In the genomic region with DNA sequence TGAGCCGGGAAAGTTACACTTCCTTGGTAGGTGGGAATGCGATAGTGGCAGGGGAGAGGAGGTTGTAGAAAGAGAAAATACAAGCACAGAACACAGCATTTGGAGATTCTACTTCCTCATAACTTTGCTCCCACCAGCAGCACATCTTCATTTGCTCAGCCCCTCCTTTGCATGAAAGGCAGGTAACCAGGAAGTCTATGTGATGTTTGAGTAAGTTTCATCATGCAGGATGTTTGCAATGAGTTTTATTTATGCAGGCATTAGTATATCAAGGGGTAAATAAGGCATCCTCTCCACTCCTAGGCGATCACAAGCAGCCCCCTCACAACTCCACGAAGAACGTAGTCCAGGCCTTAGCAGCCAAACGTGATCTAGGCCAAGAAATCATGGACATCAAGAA, we compare ENCODE assay signal across 18 cellular contexts. TPM values are rescaled to one million over a fixed set of nuclear protein-coding genes. Genes with fewer than 3 reads are reported as not detected.
DNase-seq lines count a peak whose midpoint lies in the region; ATAC-seq and TF ChIP-seq lines count a peak whose summit lies in the region.
"Had no signal": no experiment of that assay in that cellular context is flagged by ENCODE, and none has a peak within 500 bp of the region (broad histone marks: within the 10 kb centered on the region; RNA-seq: fewer than 3 reads in every experiment).

No MANE protein-coding gene starts in this region.

- H2AFZ ChIP-seq in mammary epithelial cell (ENCODE audit: low read depth, low read length) = no peak overlapping the region
- H2AFZ ChIP-seq: GM23248 had no signal

- no peaks in the 10 kb centered on the region for H3K27me3 ChIP-seq in mammary epithelial cell (ENCODE audit: insufficient read depth, low read length)

- peak overlapping the region; percentile 45 for H3K27ac Mint-ChIP-seq in HFFc6
- H3K27ac Mint-ChIP-seq in chondrocyte (ENCODE audit: unreplicated experiment) = peak overlapping the region; percentile 13
- H3K27ac Mint-ChIP-seq in activated CD4-positive, alpha-beta T cell treated with anti-CD3 and anti-CD28 coated beads, Interleukin-2, amount 10 ng/mL, durations not matched to agents 7 days and 5 days = no peak overlapping the region
- H3K27ac Mint-ChIP-seq: CD4-positive, CD25-positive, alpha-beta regulatory T cell; CD8-positive, alpha-beta memory T cell had no signal

- peaks cover 56% of the 10 kb centered on the region for H3K79me2 ChIP-seq in mammary epithelial cell (ENCODE audit: insufficient read depth, low read length)

- intact Hi-C loops in mammary epithelial cell (cut with micrococcal nuclease) = no loop called here

- H3K4me1 Mint-ChIP-seq in HFFc6 (ENCODE audit: low read depth) = peaks cover 96% of the 10 kb centered on the region
- peaks cover 81% of the 10 kb centered on the region for H3K4me1 Mint-ChIP-seq in chondrocyte (ENCODE audit: low read depth)
- peaks cover 9% of the 10 kb centered on the region for H3K4me1 Mint-ChIP-seq in activated CD4-positive, alpha-beta T cell treated with anti-CD3 and anti-CD28 coated beads, Interleukin-2, amount 10 ng/mL, durations not matched to agents 7 days and 5 days

- H3K9ac ChIP-seq in mammary epithelial cell (ENCODE audit: insufficient read depth, low read length) = no peak overlapping the region
- H3K9ac ChIP-seq: GM23248 had no signal

- H3K27me3 Mint-ChIP-seq in HFFc6 (ENCODE audit: insufficient read depth) = no peaks in the 10 kb centered on the region; the same call in 1 of the 2 replicates
- H3K27me3 Mint-ChIP-seq in chondrocyte (ENCODE audit: low read depth) = no peaks in the 10 kb centered on the region
- peaks cover 30% of the 10 kb centered on the region for H3K27me3 Mint-ChIP-seq in activated CD4-positive, alpha-beta T cell treated with anti-CD3 and anti-CD28 coated beads, Interleukin-2, amount 10 ng/mL, durations not matched to agents 7 days and 5 days

- BruUV-seq in mammary epithelial cell (replicated peaks; lab: Mats Ljungman, UMichigan) = no TSS peak

- POLR2A ChIA-PET in activated CD4-positive, alpha-beta T cell treated with anti-CD3 and anti-CD28 coated beads, Interleukin-2, amount 10 ng/mL, durations not matched to agents 7 days and 5 days (lab: Charles Lee) = no interaction called here

- peaks cover 11% of the 10 kb centered on the region for H3K36me3 ChIP-seq in mammary epithelial cell (ENCODE audit: insufficient read depth, low read length)
- H3K36me3 ChIP-seq: BE2C, HAP-1 had no signal

- H3K9me3 Mint-ChIP-seq in HFFc6 (no peaks in the 10 kb centered on the region), chondrocyte (ENCODE audit: low read depth) (no peaks in the 10 kb centered on the region)
- H3K9me3 Mint-ChIP-seq in activated CD4-positive, alpha-beta T cell treated with anti-CD3 and anti-CD28 coated beads, Interleukin-2, amount 10 ng/mL, durations not matched to agents 7 days and 5 days = no peaks in the 10 kb centered on the region
- H3K9me3 Mint-ChIP-seq: CD4-positive, CD25-positive, alpha-beta regulatory T cell; CD8-positive, alpha-beta memory T cell had no signal

- TF ChIP-seq CTCF in mammary epithelial cell (conservative IDR thresholded peaks at IDR 0.05 in 1 of 2, IDR thresholded peaks at IDR 0.05 in 1 of 2; ENCODE audit: extremely low read depth in 1 of 2, insufficient read depth in 1 of 2, low read depth in 1 of 2, low read length in 2 of 2) (no peak), HFFc6 (IDR thresholded peaks at IDR 0.05) (no peak), chondrocyte (IDR thresholded peaks at IDR 0.05) (no peak)

- dilution Hi-C loops in mammary epithelial cell (cut with HindIII; ENCODE audit: low sequenced_read_pairs) = no loop called here

- peaks cover 33% of the 10 kb centered on the region for H3K4me1 ChIP-seq in mammary epithelial cell (ENCODE audit: insufficient read depth, low read length)
- H3K4me1 ChIP-seq: BE2C had no signal

- peak; percentile 9 to 71 for DNase-seq in T47D (ENCODE audit: low read depth in 1 of 2, low spot score in 1 of 2)
- DNase-seq in mammary epithelial cell = no peak
- DNase-seq in HFFc6 = no peak
- no peak for DNase-seq in chondrocyte (ENCODE audit: low spot score)
- DNase-seq in kidney tubule cell (ENCODE audit: low spot score) = peak; percentile 42
- no peak for DNase-seq in activated CD4-positive, alpha-beta T cell treated with anti-CD3 and anti-CD28 coated beads, Interleukin-2, amount 10 ng/mL, durations not matched to agents 7 days and 5 days
- no peak for DNase-seq in mesenteric fat pad (ENCODE audit: low spot score)
- DNase-seq: ACHN; BE2C; C1 segment of cervical spinal cord; CD4-positive, CD25-positive, alpha-beta regulatory T cell; CD8-positive, alpha-beta memory T cell; COR-L47; GM23248; IMR-90 had no signal

- no peak overlapping the region for H3K4me3 Mint-ChIP-seq in HFFc6
- no peak overlapping the region for H3K4me3 Mint-ChIP-seq in chondrocyte (ENCODE audit: unreplicated experiment)
- no peak overlapping the region for H3K4me3 Mint-ChIP-seq in activated CD4-positive, alpha-beta T cell treated with anti-CD3 and anti-CD28 coated beads, Interleukin-2, amount 10 ng/mL, durations not matched to agents 7 days and 5 days
- H3K4me3 Mint-ChIP-seq: CD4-positive, CD25-positive, alpha-beta regulatory T cell; CD8-positive, alpha-beta memory T cell had no signal

- H3K9me3 ChIP-seq in mammary epithelial cell (replicated peaks; ENCODE audit: insufficient read depth, low read length) = no peaks in the 10 kb centered on the region
- H3K9me3 ChIP-seq: BE2C, HAP-1 had no signal

- H3K4me3 ChIP-seq in mammary epithelial cell (replicated peaks in 1 of 3; ENCODE audit: insufficient read depth in 1 of 3, low read depth in 2 of 3, low read length in 3 of 3) = no peak overlapping the region
- H3K4me3 ChIP-seq: GM23248, HAP-1, K562 had no signal

- H3K27ac ChIP-seq in mammary epithelial cell (ENCODE audit: insufficient read depth, low read depth, low read length) = no peak overlapping the region
- H3K27ac ChIP-seq: GM23248 had no signal

- H3K36me3 Mint-ChIP-seq in HFFc6 (ENCODE audit: low read depth) = peaks cover 51% of the 10 kb centered on the region
- H3K36me3 Mint-ChIP-seq in chondrocyte (ENCODE audit: low read depth) = peaks cover 27% of the 10 kb centered on the region
- no peaks in the 10 kb centered on the region for H3K36me3 Mint-ChIP-seq in activated CD4-positive, alpha-beta T cell treated with anti-CD3 and anti-CD28 coated beads, Interleukin-2, amount 10 ng/mL, durations not matched to agents 7 days and 5 days (ENCODE audit: low read depth)
- H3K36me3 Mint-ChIP-seq: CD4-positive, CD25-positive, alpha-beta regulatory T cell; CD8-positive, alpha-beta memory T cell had no signal

- no peaks in the 10 kb centered on the region for H4K20me1 ChIP-seq in mammary epithelial cell (ENCODE audit: insufficient read depth, low read length)

- no peak for ATAC-seq in HG02798 (IDR thresholded peaks at IDR 0.05; ENCODE audit: poor library complexity, unreplicated experiment)
- ATAC-seq: K562 had no signal

- in situ Hi-C loops in T47D (cut with HindIII; ENCODE audit: low pct_unique_long_range_greater_than_20kb, low sequenced_read_pairs) (no loop called here), mammary epithelial cell (cut with MboI; ENCODE audit: low sequenced_read_pairs in 2 of 2) (loop anchor here in 1 of 2 donors (25.0 kb wide), 1 partner anchor 301 kb away; no protein-coding TSS in a partner anchor)

- H3K4me2 ChIP-seq in mammary epithelial cell (ENCODE audit: insufficient read depth, low read depth, low read length) = no peak overlapping the region

- CTCF ChIA-PET in mammary epithelial cell (lab: Charles Lee; ENCODE audit: low non-redundant PET) = no interaction called here
- CTCF ChIA-PET in activated CD4-positive, alpha-beta T cell treated with anti-CD3 and anti-CD28 coated beads, Interleukin-2, amount 10 ng/mL, durations not matched to agents 7 days and 5 days (lab: Charles Lee) = no interaction called here

- 100% methylated on average over 6 of the region's 6 CpGs for WGBS in mammary epithelial cell (ENCODE audit: low coverage, missing lambda C conversion rate)

RNA-seq across cellular contexts. Expression of a gene that starts 5.0 kb away (rescaled TPM):
- total RNA-seq in mammary epithelial cell (10 to 100 TPM; 27.3 to 51.3 TPM), chondrocyte (58.6 to 137 TPM (median 137 TPM) in 3 replicates), mesenteric fat pad (9.6 TPM)
- 14.0 TPM for polyA plus RNA-seq in mammary epithelial cell
- 30.8 TPM for polyA minus RNA-seq in mammary epithelial cell
- total RNA-seq in HFFc6 (2021; fragmentation: NEBNext Ultra II Directional; extraction: Animal tissue kit (Norgen Biotek cat#: 25700)) = 10 to 100 TPM; 44.3 to 68.4 (median 50.2) TPM
- total RNA-seq in activated CD4-positive, alpha-beta T cell treated with anti-CD3 and anti-CD28 coated beads, Interleukin-2, amount 10 ng/mL, durations not matched to agents 7 days and 5 days = under 1 TPM; 0.17 to 0.50 TPM
- polyA plus RNA-seq: CD4-positive, CD25-positive, alpha-beta regulatory T cell; CD8-positive, alpha-beta memory T cell had no signal

Comparison
In these comparisons a context has a peak if more than half of its experiments do, and no peak if none do; other contexts are left out.
1. DNase-seq: peak in T47D (2 of 2) and kidney tubule cell (single experiment); none in mammary epithelial cell (single experiment), HFFc6 (single experiment), chondrocyte (single experiment), activated CD4-positive, alpha-beta T cell treated with anti-CD3 and anti-CD28 coated beads, Interleukin-2, amount 10 ng/mL, durations not matched to agents 7 days and 5 days (single experiment) and mesenteric fat pad (single experiment).